Comparison of ENCODE assay signal across 14 cellular contexts in genomic region chr3:4340411-4341335, GRCh38. TPM values are rescaled to one million over a fixed set of nuclear protein-coding genes. Genes with fewer than 3 reads are reported as not detected.
DNase-seq lines count a peak whose midpoint lies in the region; ATAC-seq and TF ChIP-seq lines count a peak whose summit lies in the region.
"Had no signal": no experiment of that assay in that cellular context is flagged by ENCODE, and none has a peak within 500 bp of the region (broad histone marks: within the 10 kb centered on the region; RNA-seq: fewer than 3 reads in every experiment).

No MANE protein-coding gene starts in this region.

- no peaks in the 10 kb centered on the region for H3K27me3 ChIP-seq in sigmoid colon
- no peaks in the 10 kb centered on the region for H3K27me3 ChIP-seq in Peyer's patch

- H3K4me1 ChIP-seq in HEK293 (ENCODE audit: control insufficient read depth, insufficient read depth, low read length) (peaks cover 3% of the 10 kb centered on the region; the same call in 1 of the 2 replicates), sigmoid colon (no peaks in the 10 kb centered on the region), Peyer's patch (no peaks in the 10 kb centered on the region)

- peak; percentile 30 to 53 for ATAC-seq in left cardiac atrium

- no peak overlapping the region for H3K4me3 ChIP-seq in HEK293 (ENCODE audit: low read depth, low read length)
- no peak overlapping the region for H3K4me3 ChIP-seq in sigmoid colon
- no peak overlapping the region for H3K4me3 ChIP-seq in Peyer's patch

- no peak overlapping the region for H3K4me3 Mint-ChIP-seq in activated T-helper 2 cell treated with anti-CD3 and anti-CD28 coated beads, Interferon-gamma antibody, Interleukin-2, Interleukin-4, amounts not matched to agents 10 μg/mL and 5 μg/mL and 100 μg/mL, durations not matched to agents 14 hours and 24 hours and 36 hours (ENCODE audit: low read depth)
- no peak overlapping the region for H3K4me3 Mint-ChIP-seq in activated naive CD4-positive, alpha-beta T cell treated with anti-CD3 and anti-CD28 coated beads, Interleukin-2, amount 10 ng/mL, durations not matched to agents 7 days and 5 days
- H3K4me3 Mint-ChIP-seq: HFFc6 had no signal

- 70 to 89% methylated on average over 6 of the region's 6 CpGs for WGBS in sigmoid colon, 2 donors

- no peaks in the 10 kb centered on the region for H3K36me3 Mint-ChIP-seq in activated T-helper 2 cell treated with anti-CD3 and anti-CD28 coated beads, Interferon-gamma antibody, Interleukin-2, Interleukin-4, amounts not matched to agents 10 μg/mL and 5 μg/mL and 100 μg/mL, durations not matched to agents 14 hours and 24 hours and 36 hours (ENCODE audit: low read depth)
- no peaks in the 10 kb centered on the region for H3K36me3 Mint-ChIP-seq in activated naive CD4-positive, alpha-beta T cell treated with anti-CD3 and anti-CD28 coated beads, Interleukin-2, amount 10 ng/mL, durations not matched to agents 7 days and 5 days

- peak overlapping the region; percentile 5 for H3K27ac Mint-ChIP-seq in activated T-helper 2 cell treated with anti-CD3 and anti-CD28 coated beads, Interferon-gamma antibody, Interleukin-2, Interleukin-4, amounts not matched to agents 10 μg/mL and 5 μg/mL and 100 μg/mL, durations not matched to agents 14 hours and 24 hours and 36 hours
- no peak overlapping the region for H3K27ac Mint-ChIP-seq in activated naive CD4-positive, alpha-beta T cell treated with anti-CD3 and anti-CD28 coated beads, Interleukin-2, amount 10 ng/mL, durations not matched to agents 7 days and 5 days
- H3K27ac Mint-ChIP-seq: HFFc6 had no signal

- no peak for TF ChIP-seq POLR2A in sigmoid colon (IDR thresholded peaks at IDR 0.05)
- TF ChIP-seq POLR2A in Peyer's patch (IDR thresholded peaks at IDR 0.05) = no peak

- H3K4me1 Mint-ChIP-seq in activated T-helper 2 cell treated with anti-CD3 and anti-CD28 coated beads, Interferon-gamma antibody, Interleukin-2, Interleukin-4, amounts not matched to agents 10 μg/mL and 5 μg/mL and 100 μg/mL, durations not matched to agents 14 hours and 24 hours and 36 hours (ENCODE audit: low read depth) = peaks cover 5% of the 10 kb centered on the region
- peaks cover 5% of the 10 kb centered on the region for H3K4me1 Mint-ChIP-seq in activated naive CD4-positive, alpha-beta T cell treated with anti-CD3 and anti-CD28 coated beads, Interleukin-2, amount 10 ng/mL, durations not matched to agents 7 days and 5 days

- no peak for TF ChIP-seq CTCF in HEK293 (tag by site-specific recombination; IDR thresholded peaks at IDR 0.05)
- no peak for TF ChIP-seq CTCF in sigmoid colon (IDR thresholded peaks at IDR 0.05)
- no peak for TF ChIP-seq CTCF in Peyer's patch (IDR thresholded peaks at IDR 0.05)

- no peak overlapping the region for H3K27ac ChIP-seq in HEK293 (ENCODE audit: extremely low read depth, low read depth, low read length)
- H3K27ac ChIP-seq in sigmoid colon = peak overlapping the region in 3 of 4 donors; percentile 7 to 45 (median 15)
- no peak overlapping the region for H3K27ac ChIP-seq in Peyer's patch
- H3K27ac ChIP-seq: WERI-Rb-1 had no signal

- H3K9me3 ChIP-seq in HEK293 (ENCODE audit: control insufficient read depth, insufficient read depth, low read depth, low read length) (no peaks in the 10 kb centered on the region), sigmoid colon (no peaks in the 10 kb centered on the region), Peyer's patch (no peaks in the 10 kb centered on the region)

- no peak for TF ChIP-seq EP300 in sigmoid colon (IDR thresholded peaks at IDR 0.05)

- peaks cover 5% of the 10 kb centered on the region for H3K27me3 Mint-ChIP-seq in activated T-helper 2 cell treated with anti-CD3 and anti-CD28 coated beads, Interferon-gamma antibody, Interleukin-2, Interleukin-4, amounts not matched to agents 10 μg/mL and 5 μg/mL and 100 μg/mL, durations not matched to agents 14 hours and 24 hours and 36 hours (ENCODE audit: low read depth)
- peaks cover 4% of the 10 kb centered on the region for H3K27me3 Mint-ChIP-seq in activated naive CD4-positive, alpha-beta T cell treated with anti-CD3 and anti-CD28 coated beads, Interleukin-2, amount 10 ng/mL, durations not matched to agents 7 days and 5 days

- POLR2A ChIA-PET in HEK293 (lab: Yijun Ruan, JAX) = no interaction called here

- intact Hi-C loops in activated T-helper 2 cell treated with anti-CD3 and anti-CD28 coated beads, Interferon-gamma antibody, Interleukin-2, Interleukin-4, amounts not matched to agents 10 μg/mL and 5 μg/mL and 100 μg/mL, durations not matched to agents 14 hours and 24 hours and 36 hours (cut with micrococcal nuclease) = no loop called here
- intact Hi-C loops in left cardiac atrium (cut with DNase I) (no loop called here), sigmoid colon (cut with DNase I) (no loop called here)

- DNase-seq in activated T-helper 2 cell treated with anti-CD3 and anti-CD28 coated beads, Interferon-gamma antibody, Interleukin-2, Interleukin-4, amounts not matched to agents 10 μg/mL and 5 μg/mL and 100 μg/mL, durations not matched to agents 14 hours and 24 hours and 36 hours (ENCODE audit: low spot score) = no peak
- DNase-seq in left cardiac atrium (no peak), sigmoid colon (no peak), hepatic stellate cell (ENCODE audit: low spot score) (no peak), SKM-1 (lab: John Stamatoyannopoulos, UW; ENCODE audit: unreplicated experiment) (no peak), Peyer's patch (no peak)
- no peak for DNase-seq in activated naive CD4-positive, alpha-beta T cell treated with anti-CD3 and anti-CD28 coated beads, Interleukin-2, amount 10 ng/mL, durations not matched to agents 7 days and 5 days
- DNase-seq: Calu3, cerebellar nuclear complex, HFFc6, NCI-H226, RPMI8226, WERI-Rb-1 had no signal

- no peaks in the 10 kb centered on the region for H3K9me3 Mint-ChIP-seq in activated T-helper 2 cell treated with anti-CD3 and anti-CD28 coated beads, Interferon-gamma antibody, Interleukin-2, Interleukin-4, amounts not matched to agents 10 μg/mL and 5 μg/mL and 100 μg/mL, durations not matched to agents 14 hours and 24 hours and 36 hours
- H3K9me3 Mint-ChIP-seq in activated naive CD4-positive, alpha-beta T cell treated with anti-CD3 and anti-CD28 coated beads, Interleukin-2, amount 10 ng/mL, durations not matched to agents 7 days and 5 days = no peaks in the 10 kb centered on the region
- H3K9me3 Mint-ChIP-seq: HFFc6 had no signal

- H3K36me3 ChIP-seq in HEK293 (ENCODE audit: control insufficient read depth in 2 of 2, insufficient read depth in 1 of 2, low read length in 2 of 2) = no peaks in the 10 kb centered on the region
- no peaks in the 10 kb centered on the region for H3K36me3 ChIP-seq in sigmoid colon
- no peaks in the 10 kb centered on the region for H3K36me3 ChIP-seq in Peyer's patch
- H3K36me3 ChIP-seq: WERI-Rb-1 had no signal

- CTCF ChIA-PET in HEK293 (lab: Yijun Ruan, JAX) = interaction anchor here (0.5 to 2.2 kb wide), 4 partner anchors 10 to 293 kb away, joined by 3 to 14 read pairs (median 8); no protein-coding TSS in a partner anchor
- CTCF ChIA-PET in activated naive CD4-positive, alpha-beta T cell treated with anti-CD3 and anti-CD28 coated beads, Interleukin-2, amount 10 ng/mL, durations not matched to agents 7 days and 5 days (lab: Charles Lee) = interaction anchor here (0.7 to 3.6 kb wide), 2 partner anchors 10 to 916 kb away, joined by 3 to 22 read pairs; no protein-coding TSS in a partner anchor

TF ChIP-seq in HEK293, 187 proteins besides CTCF, POLR2A, EP300 and RAD21:
- TF ChIP-seq ZBTB8A (tag by site-specific recombination; IDR thresholded peaks at IDR 0.05) (no peak), ZIC2 (tag by site-specific recombination; IDR thresholded peaks at IDR 0.05) (no peak), ZNF37A (tag by site-specific recombination; IDR thresholded peaks at IDR 0.05) (no peak), TRIM28 (IDR thresholded peaks at IDR 0.05; ENCODE audit: borderline replicate concordance, low read length) (peak; percentile 43; the same call in 1 of the 2 replicates), PBX3 (CRISPR knock-in tag; IDR thresholded peaks at IDR 0.05) (no peak), SETDB1 (IDR thresholded peaks at IDR 0.05; ENCODE audit: insufficient read length, low read length) (peak; percentile 53), ZNF335 (tag by site-specific recombination; conservative IDR thresholded peaks at IDR 0.05) (no peak), ZNF302 (tag by site-specific recombination; IDR thresholded peaks at IDR 0.05; ENCODE audit: low read depth) (no peak), WT1 (tag by site-specific recombination; IDR thresholded peaks at IDR 0.05) (peak; percentile 52), ZBTB17 (tag by site-specific recombination; IDR thresholded peaks at IDR 0.05) (no peak), PRDM6 (tag by site-specific recombination; IDR thresholded peaks at IDR 0.05) (peak; percentile 74)

RNA-seq across cellular contexts. Expression of gene SETMAR, which starts 37.5 kb away (rescaled TPM):
- total RNA-seq in activated T-helper 2 cell treated with anti-CD3 and anti-CD28 coated beads, Interferon-gamma antibody, Interleukin-2, Interleukin-4, amounts not matched to agents 10 μg/mL and 5 μg/mL and 100 μg/mL, durations not matched to agents 14 hours and 24 hours and 36 hours = 16.0 and 17.6 TPM in 2 replicates
- total RNA-seq in left cardiac atrium = 10 to 100 TPM; 12.3 to 12.9 TPM
- 10 to 100 TPM; 15.3 to 36.4 (median 28.6) TPM for total RNA-seq in sigmoid colon
- polyA plus RNA-seq in sigmoid colon = 10 to 100 TPM in 2 of 3 donors, 1 to 10 TPM in 1; 8.8 to 12.6 (median 10.6) TPM
- 10 to 100 TPM in 2 of 4 donors, 1 to 10 TPM in 2; 5.6 to 28.9 (median 16.2) TPM for total RNA-seq in Peyer's patch

Comparison
In these comparisons a context has a peak if more than half of its experiments do, and no peak if none do; other contexts are left out.
1. H3K27ac ChIP-seq: peak in sigmoid colon (3 of 4); none in HEK293 (single experiment) and Peyer's patch (0 of 4).